In genomic region chr1:120414911-120415480, GRCh38 we compare ENCODE assay signal across 7 cellular contexts. TPM values are rescaled to one million over a fixed set of nuclear protein-coding genes. Genes with fewer than 3 reads are reported as not detected.
DNase-seq lines count a peak whose midpoint lies in the region; ATAC-seq, FAIRE-seq and TF ChIP-seq lines count a peak whose summit lies in the region.
"Not testable (repeated sequence)": the region's sequence is repeated elsewhere in the genome, so short reads cannot be mapped to it uniquely, and the experiment has no call there.

A gene with protein sequence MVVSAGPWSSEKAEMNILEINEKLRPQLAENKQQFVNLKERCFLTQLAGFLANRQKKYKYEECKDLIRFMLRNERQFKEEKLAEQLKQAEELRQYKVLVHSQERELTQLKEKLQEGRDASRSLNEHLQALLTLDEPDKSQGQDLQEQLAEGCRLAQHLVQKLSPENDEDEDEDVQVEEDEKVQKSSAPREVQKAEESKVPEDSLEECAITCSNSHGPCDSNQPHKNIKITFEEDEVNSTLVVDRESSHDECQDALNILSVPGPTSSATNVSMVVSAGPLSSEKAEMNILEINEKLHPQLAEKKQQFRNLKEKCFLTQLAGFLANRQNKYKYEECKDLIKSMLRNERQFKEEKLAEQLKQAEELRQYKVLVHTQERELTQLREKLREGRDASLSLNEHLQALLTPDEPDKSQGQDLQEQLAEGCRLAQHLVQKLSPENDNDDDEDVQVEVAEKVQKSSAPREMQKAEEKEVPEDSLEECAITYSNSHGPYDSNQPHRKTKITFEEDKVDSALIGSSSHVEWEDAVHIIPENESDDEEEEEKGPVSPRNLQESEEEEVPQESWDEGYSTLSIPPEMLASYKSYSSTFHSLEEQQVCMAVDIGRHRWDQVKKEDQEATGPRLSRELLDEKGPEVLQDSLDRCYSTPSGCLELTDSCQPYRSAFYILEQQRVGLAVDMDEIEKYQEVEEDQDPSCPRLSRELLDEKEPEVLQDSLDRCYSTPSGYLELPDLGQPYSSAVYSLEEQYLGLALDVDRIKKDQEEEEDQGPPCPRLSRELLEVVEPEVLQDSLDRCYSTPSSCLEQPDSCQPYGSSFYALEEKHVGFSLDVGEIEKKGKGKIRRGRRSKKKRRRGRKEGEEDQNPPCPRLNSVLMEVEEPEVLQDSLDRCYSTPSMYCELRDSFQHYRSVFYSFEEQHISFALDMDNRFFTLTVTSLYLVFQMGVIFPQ (plus strand): TSS chr1:120415035. CDS start chr1:120436523, 21,488 bp downstream.

- dilution Hi-C loops in keratinocyte (cut with MboI; ENCODE audit: extremely low pct_ligation_motif_present, low sequenced_read_pairs): not testable (repeated sequence)

- H3K27me3 Mint-ChIP-seq in activated CD4-positive, alpha-beta T cell treated with anti-CD3 and anti-CD28 coated beads, Interleukin-2, amount 10 ng/mL, durations not matched to agents 7 days and 5 days: not testable (repeated sequence)

- H3K4me3 Mint-ChIP-seq in activated CD4-positive, alpha-beta T cell treated with anti-CD3 and anti-CD28 coated beads, Interleukin-2, amount 10 ng/mL, durations not matched to agents 7 days and 5 days: peak within 1 kb of the TSS; percentile 83

- ATAC-seq in GM19023 (IDR thresholded peaks at IDR 0.05; ENCODE audit: unreplicated experiment) (peak; percentile 99), HG03135 (IDR thresholded peaks at IDR 0.05; ENCODE audit: unreplicated experiment) (peak; percentile 99)

- H3K4me3 ChIP-seq in keratinocyte (ENCODE audit: control insufficient read depth in 2 of 3, extremely low read depth in 1 of 3, insufficient read depth in 2 of 3, low read depth in 1 of 3, low read length in 3 of 3) (peak within 1 kb of the TSS; percentile 43 to 70 (median 56)), small intestine (ENCODE audit: low read depth in 1 of 2, low read length in 2 of 2) (peak within 1 kb of the TSS; percentile 30 to 43)

- H3K27me3 ChIP-seq in keratinocyte (ENCODE audit: control insufficient read depth, extremely low read depth, insufficient read depth, low read length); small intestine (ENCODE audit: control insufficient read depth in 2 of 2, insufficient read depth in 2 of 2, low read length in 2 of 2): not testable (repeated sequence)

- peak within 1 kb of the TSS; percentile 60 for H3K27ac ChIP-seq in keratinocyte (ENCODE audit: control insufficient read depth, insufficient read depth, low read length)
- H3K27ac ChIP-seq in small intestine (ENCODE audit: low read depth in 1 of 2, low read length in 1 of 2): peak within 1 kb of the TSS in 1 of 2 donors; percentile 54

- not testable (repeated sequence) for H3K36me3 ChIP-seq in keratinocyte (ENCODE audit: control insufficient read depth in 2 of 2, extremely low read depth in 1 of 2, insufficient read depth in 2 of 2, low read length in 2 of 2); small intestine (ENCODE audit: control insufficient read depth in 2 of 2, insufficient read depth in 2 of 2, low read length in 2 of 2)

- not testable (repeated sequence) for H3K79me2 ChIP-seq in keratinocyte (ENCODE audit: control insufficient read depth, insufficient read depth, low read length)

- peak within 1 kb of the TSS; percentile 44 for H3K4me2 ChIP-seq in keratinocyte (ENCODE audit: control insufficient read depth, extremely low read depth, insufficient read depth, low read depth, low read length)

- not testable (repeated sequence) for H3K9me3 Mint-ChIP-seq in activated CD4-positive, alpha-beta T cell treated with anti-CD3 and anti-CD28 coated beads, Interleukin-2, amount 10 ng/mL, durations not matched to agents 7 days and 5 days

- FAIRE-seq in keratinocyte (lab: Jason Lieb, UNC); small intestine (lab: Jason Lieb, UNC): not testable (repeated sequence)

- peak within 1 kb of the TSS; percentile 88 for H3K27ac Mint-ChIP-seq in activated CD4-positive, alpha-beta T cell treated with anti-CD3 and anti-CD28 coated beads, Interleukin-2, amount 10 ng/mL, durations not matched to agents 7 days and 5 days

- H4K20me1 ChIP-seq in keratinocyte (ENCODE audit: control insufficient read depth, extremely low read depth, insufficient read depth, low read length): not testable (repeated sequence)

- peak within 1 kb of the TSS; percentile 63 for H3K9ac ChIP-seq in keratinocyte (ENCODE audit: control insufficient read depth, extremely low read depth, insufficient read depth, low read length)

- POLR2A ChIA-PET in activated CD4-positive, alpha-beta T cell treated with anti-CD3 and anti-CD28 coated beads, Interleukin-2, amount 10 ng/mL, durations not matched to agents 7 days and 5 days (lab: Charles Lee): not testable (repeated sequence)

- H3K9me1 ChIP-seq in keratinocyte (ENCODE audit: control insufficient read depth, extremely low read depth, insufficient read depth, low read length): not testable (repeated sequence)

- not testable (repeated sequence) for TF ChIP-seq CTCF in keratinocyte (optimal IDR thresholded peaks at IDR 0.05 in 1 of 3, IDR thresholded peaks at IDR 0.05 in 1 of 3, conservative IDR thresholded peaks at IDR 0.05 in 1 of 3; ENCODE audit: extremely low read depth in 1 of 3, insufficient read depth in 2 of 3, low read length in 3 of 3)

- not testable (repeated sequence) for H3K9me3 ChIP-seq in keratinocyte (ENCODE audit: control insufficient read depth, low read depth, low read length); small intestine (ENCODE audit: control insufficient read depth, low read depth)

- CTCF ChIA-PET in activated CD4-positive, alpha-beta T cell treated with anti-CD3 and anti-CD28 coated beads, Interleukin-2, amount 10 ng/mL, durations not matched to agents 7 days and 5 days (lab: Charles Lee): not testable (repeated sequence)

- 0 to 1% (median 1%) methylated on average over 8 to 47 of the region's 64 CpGs for WGBS in small intestine, 3 donors

- DNase-seq in NCI-H460 (ENCODE audit: extremely low read depth, low read depth): peak; percentile 19
- DNase-seq in activated CD4-positive, alpha-beta T cell treated with anti-CD3 and anti-CD28 coated beads, Interleukin-2, amount 10 ng/mL, durations not matched to agents 7 days and 5 days: peak; percentile 75
- not testable (repeated sequence) for DNase-seq in cerebellum (ENCODE audit: low spot score); keratinocyte (ENCODE audit: low read depth, low spot score)
- peak; percentile 20 for DNase-seq in small intestine

- H3K4me1 Mint-ChIP-seq in activated CD4-positive, alpha-beta T cell treated with anti-CD3 and anti-CD28 coated beads, Interleukin-2, amount 10 ng/mL, durations not matched to agents 7 days and 5 days: not testable (repeated sequence)

- H2AFZ ChIP-seq in keratinocyte (ENCODE audit: control insufficient read depth, low read length): peak within 1 kb of the TSS; percentile 19

- not testable (repeated sequence) for H3K4me1 ChIP-seq in keratinocyte (ENCODE audit: control insufficient read depth, extremely low read depth, insufficient read depth, low read length); small intestine (ENCODE audit: control insufficient read depth in 2 of 2, insufficient read depth in 1 of 2, low read depth in 1 of 2, low read length in 1 of 2)

- not testable (repeated sequence) for H3K36me3 Mint-ChIP-seq in activated CD4-positive, alpha-beta T cell treated with anti-CD3 and anti-CD28 coated beads, Interleukin-2, amount 10 ng/mL, durations not matched to agents 7 days and 5 days (ENCODE audit: low read depth)

RNA-seq across cellular contexts. Expression of the gene that starts here (rescaled TPM):
- 7.5 and 7.9 TPM in 2 replicates for total RNA-seq in NCI-H460 (2014; rRNA removed; shearing (Covaris generic))
- 28.9 and 40.8 TPM in 2 replicates for polyA plus RNA-seq in NCI-H460 (2014; cell fraction: nucleus; rRNA removed)
- total RNA-seq in activated CD4-positive, alpha-beta T cell treated with anti-CD3 and anti-CD28 coated beads, Interleukin-2, amount 10 ng/mL, durations not matched to agents 7 days and 5 days: 10 to 100 TPM; 40.0 to 40.4 TPM
- total RNA-seq in cerebellum: 11.4 TPM
- polyA plus RNA-seq in keratinocyte (16.1 to 25.8 TPM (median 20.6 TPM) in 3 replicates), small intestine (1 to 10 TPM in 2 of 3 donors, under 1 TPM in 1; 0.45 to 2.9 (median 1.1) TPM)
- polyA plus RNA-seq in keratinocyte (2011; ENCODE audit: low read depth): 4.4 TPM
- polyA plus RNA-seq in keratinocyte (2011; cell fraction: cytosol; rRNA removed): 7.7 and 11.7 TPM in 2 replicates
- polyA plus RNA-seq in keratinocyte (2011; cell fraction: nucleus; rRNA removed): 87.1 and 92.2 TPM in 2 replicates
- polyA plus RNA-seq in keratinocyte (2012; ENCODE audit: low replicate concordance): 10.3 and 10.4 TPM in 2 replicates
- 6.9 to 24.0 TPM (median 14.5 TPM) in 3 replicates for polyA minus RNA-seq in keratinocyte
- 7.7 TPM for polyA minus RNA-seq in keratinocyte (2011; cell fraction: cytosol; rRNA and poly(A)+ RNA removed)
- 11.0 and 22.0 TPM in 2 replicates for polyA minus RNA-seq in keratinocyte (2011; cell fraction: nucleus; rRNA and poly(A)+ RNA removed)
